In the genomic region with DNA sequence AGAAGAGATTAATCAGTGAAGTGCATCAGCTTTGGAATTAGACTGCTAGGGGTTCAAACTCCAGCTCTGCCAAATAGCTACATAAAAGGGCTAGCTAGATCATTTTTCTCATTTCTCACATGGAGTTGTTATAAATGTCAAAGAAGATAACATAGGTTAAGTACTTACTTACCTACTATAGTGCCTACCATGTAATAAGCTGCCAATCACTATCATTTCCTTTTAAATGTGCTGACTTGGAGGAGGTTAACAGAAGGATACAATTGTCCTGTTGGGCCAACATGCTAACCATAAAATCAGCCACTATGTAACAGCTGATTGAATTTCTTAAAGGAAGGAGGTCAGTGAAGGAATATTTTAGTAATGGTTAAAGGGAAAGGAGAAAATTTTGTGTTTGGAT, we compare ENCODE assay signal across 28 cellular contexts.
"Had no signal": no experiment of that assay in that cellular context is flagged by ENCODE, and none has a peak within 500 bp of the region (broad histone marks: within the 10 kb centered on the region; RNA-seq: fewer than 3 reads in every experiment).

No MANE protein-coding gene starts in this region.

- ATAC-seq: foreskin keratinocyte; heart right ventricle; left ventricle myocardium superior; lower lobe of right lung; natural killer cell treated with Interleukin-12 subunit alpha and Interleukin-12 subunit beta and Interleukin-15 and Interleukin-18, amount 100 ng/mL, for 72 hours; stimulated activated naive CD8-positive, alpha-beta T cell treated with anti-CD3 and anti-CD28 coated beads, Interleukin-15, amount 100 ng/mL, for 72 hours; upper lobe of right lung had no signal

- H3K27ac ChIP-seq: coronary artery, esophagus muscularis mucosa, foreskin keratinocyte, heart right ventricle, lower lobe of right lung, neural progenitor cell, parathyroid adenoma, sigmoid colon, skin epidermis, suprapubic skin, transverse colon, upper lobe of right lung, uterus had no signal

- H3K4me1 ChIP-seq: esophagus muscularis mucosa, foreskin keratinocyte, heart right ventricle, lower lobe of right lung, neural progenitor cell, parathyroid adenoma, sigmoid colon, suprapubic skin, upper lobe of right lung, uterus had no signal

- H3K79me2 ChIP-seq: parathyroid adenoma had no signal

- H3K27ac Mint-ChIP-seq: immature natural killer cell; natural killer cell treated with Interleukin-12 subunit alpha and Interleukin-12 subunit beta and Interleukin-15 and Interleukin-18, amount 100 ng/mL, for 72 hours; neural progenitor cell; progenitor cell of endocrine pancreas; stimulated activated naive CD8-positive, alpha-beta T cell treated with anti-CD3 and anti-CD28 coated beads, Interleukin-15, amount 100 ng/mL, for 72 hours had no signal

- H3K4me1 Mint-ChIP-seq: neural progenitor cell had no signal

- H3K9me3 ChIP-seq: esophagus muscularis mucosa, lower lobe of right lung, sigmoid colon, suprapubic skin, transverse colon, upper lobe of right lung, uterus had no signal

- H3K27me3 ChIP-seq: esophagus muscularis mucosa, foreskin keratinocyte, heart right ventricle, neural progenitor cell, sigmoid colon, suprapubic skin, transverse colon, upper lobe of right lung, uterus had no signal

- H3K4me3 ChIP-seq: coronary artery, esophagus muscularis mucosa, heart right ventricle, lower lobe of right lung, neural progenitor cell, sigmoid colon, skin epidermis, suprapubic skin, transverse colon, upper lobe of right lung, uterus had no signal

- DNase-seq: dermis blood vessel endothelial cell; effector memory CD4-positive, alpha-beta T cell; foreskin keratinocyte; glutamatergic neuron; heart right ventricle; hippocampal formation; immature natural killer cell; islet precursor cell; kidney glomerular epithelial cell; left ventricle myocardium superior; lower lobe of right lung; sigmoid colon; stimulated activated CD4-positive, alpha-beta T cell treated with anti-CD3 and anti-CD28 coated beads, Interleukin-15, amount 100 ng/mL, for 24 hours; stimulated activated CD4-positive, alpha-beta T cell treated with anti-CD3 and anti-CD28 coated beads, Interleukin-2, amount 100 ng/mL, for 48 hours; stimulated activated naive CD4-positive, alpha-beta T cell; stimulated activated naive CD8-positive, alpha-beta T cell treated with anti-CD3 and anti-CD28 coated beads, Interleukin-15, amount 100 ng/mL, for 72 hours; transverse colon; upper lobe of right lung; uterus had no signal

- H3K4me3 Mint-ChIP-seq: immature natural killer cell; natural killer cell treated with Interleukin-12 subunit alpha and Interleukin-12 subunit beta and Interleukin-15 and Interleukin-18, amount 100 ng/mL, for 72 hours; neural progenitor cell; stimulated activated naive CD8-positive, alpha-beta T cell treated with anti-CD3 and anti-CD28 coated beads, Interleukin-15, amount 100 ng/mL, for 72 hours had no signal

- H3K9ac ChIP-seq: neural progenitor cell, parathyroid adenoma had no signal

- H2AFZ ChIP-seq: neural progenitor cell, parathyroid adenoma had no signal

- H3K4me2 ChIP-seq: neural progenitor cell had no signal

- H3K36me3 ChIP-seq: neural progenitor cell, uterus had no signal

- FAIRE-seq: endothelial cell of umbilical vein had no signal

- H3K27me3 Mint-ChIP-seq: natural killer cell treated with Interleukin-12 subunit alpha and Interleukin-12 subunit beta and Interleukin-15 and Interleukin-18, amount 100 ng/mL, for 72 hours; progenitor cell of endocrine pancreas; stimulated activated naive CD8-positive, alpha-beta T cell treated with anti-CD3 and anti-CD28 coated beads, Interleukin-15, amount 100 ng/mL, for 72 hours had no signal

- H3K36me3 Mint-ChIP-seq: natural killer cell treated with Interleukin-12 subunit alpha and Interleukin-12 subunit beta and Interleukin-15 and Interleukin-18, amount 100 ng/mL, for 72 hours had no signal
